ENCODE assay signal across 9 cellular contexts in genomic region chr15:79432345-79433311, GRCh38. TPM values are rescaled to one million over a fixed set of nuclear protein-coding genes. Genes with fewer than 3 reads are reported as not detected.
DNase-seq lines count a peak whose midpoint lies in the region; ATAC-seq, FAIRE-seq and TF ChIP-seq lines count a peak whose summit lies in the region.
"Had no signal": no experiment of that assay in that cellular context is flagged by ENCODE, and none has a peak within 500 bp of the region (broad histone marks: within the 10 kb centered on the region; RNA-seq: fewer than 3 reads in every experiment).

No MANE protein-coding gene starts in this region.

- H3K9me3 Mint-ChIP-seq in nephron = no peaks in the 10 kb centered on the region

- H3K27me3 ChIP-seq in AG04450 (ENCODE audit: control insufficient read depth, insufficient read depth, low read length) (peaks cover 36% of the 10 kb centered on the region), HUES6 (ENCODE audit: control insufficient read depth, insufficient read depth, low read length) (peaks cover 89% of the 10 kb centered on the region), H1 (replicated peaks in 1 of 4; ENCODE audit: control insufficient read depth in 3 of 4, extremely low read depth in 1 of 4, insufficient read depth in 3 of 4, low read length in 3 of 4) (peaks cover 34 to 58% (median 50%) of the 10 kb centered on the region in 4 experiments)

- WGBS in H1 (ENCODE audit: extremely low coverage in 1 of 2, insufficient coverage in 1 of 2, insufficient read length in 1 of 2, insufficient replicate concordance in 2 of 2, low coverage in 1 of 2, low lambda C conversion rate in 2 of 2, missing lambda C conversion rate in 1 of 2), 2 experiments = 3% methylated on average over 55 of the region's 86 CpGs; no CpG with 5 or more reads in 1 of the 2 experiments

- H3K27ac Mint-ChIP-seq in nephron = no peak overlapping the region

- H3K36me3 ChIP-seq in HUES6 (ENCODE audit: control insufficient read depth, insufficient read depth, low read length) (no peaks in the 10 kb centered on the region), H1 (ENCODE audit: control insufficient read depth in 2 of 4, insufficient read depth in 4 of 4, low read length in 3 of 4) (no peaks in the 10 kb centered on the region)

- no peak for TF ChIP-seq EP300 in H1 (IDR thresholded peaks at IDR 0.05; ENCODE audit: borderline replicate concordance in 1 of 2, low read depth in 2 of 2, low read length in 2 of 2)

- H3K18ac ChIP-seq in H1 (ENCODE audit: extremely low read depth, low read length) = no peak overlapping the region; the same call in 1 of the 2 replicates

- no peak overlapping the region for H4K91ac ChIP-seq in H1 (replicated peaks; ENCODE audit: insufficient read length, low read length)

- TF ChIP-seq CTCF in AG04450 (IDR thresholded peaks at IDR 0.05; ENCODE audit: low read depth, low read length) (no peak), H1 (IDR thresholded peaks at IDR 0.05; ENCODE audit: control extremely low read depth in 1 of 3, insufficient read depth in 1 of 3, low read depth in 1 of 3, low read length in 3 of 3) (no peak), nephron (IDR thresholded peaks at IDR 0.05; ENCODE audit: unreplicated experiment in 3 of 3) (peak in 1 of 3 experiments; percentile 0)

- no peak overlapping the region for H3K23ac ChIP-seq in H1 (ENCODE audit: insufficient read length)

- H3K9me3 ChIP-seq in AG04450 (ENCODE audit: control insufficient read depth, insufficient read depth, low read length) (no peaks in the 10 kb centered on the region; the same call in 1 of the 2 replicates), HUES6 (ENCODE audit: control insufficient read depth, insufficient read depth, low read depth, low read length) (no peaks in the 10 kb centered on the region), H1 (ENCODE audit: insufficient read depth in 2 of 2, low read depth in 1 of 2, low read length in 1 of 2) (no peaks in the 10 kb centered on the region)

- H2AK5ac ChIP-seq in H1 (ENCODE audit: low read depth, low read length) = no peak overlapping the region

- H3K9ac ChIP-seq in HUES6 (ENCODE audit: low read length) (peak overlapping the region; percentile 67), H1 (replicated peaks in 1 of 4; ENCODE audit: extremely low read depth in 1 of 4, low read depth in 3 of 4, low read length in 3 of 4) (no peak overlapping the region; a peak in 1 of 7 replicates)

- H4K20me1 ChIP-seq in H1 (replicated peaks in 1 of 2; ENCODE audit: control insufficient read depth in 1 of 2, insufficient read depth in 2 of 2, low read length in 2 of 2) = peaks cover 0 to 7% of the 10 kb centered on the region in 2 experiments

- H2AFZ ChIP-seq in H1 (ENCODE audit: low read length) = no peak overlapping the region

- H4K5ac ChIP-seq in H1 (ENCODE audit: insufficient read length, low read depth, low read length) = no peak overlapping the region

- peak overlapping the region; percentile 68 to 81 (median 74) for H3K4me3 Mint-ChIP-seq in nephron

- peak overlapping the region; percentile 92 to 98 for H3K4me2 ChIP-seq in H1 (ENCODE audit: insufficient read depth in 1 of 2, low read depth in 2 of 2, low read length in 2 of 2)

- CTCF ChIA-PET in AG04450 (lab: Charles Lee) = interaction anchor here (0.5 to 3.8 kb wide), 4 partner anchors 42 to 356 kb away, joined by 3 to 42 read pairs (median 4); no protein-coding TSS in a partner anchor
- CTCF ChIA-PET in H1 (lab: Charles Lee; ENCODE audit: partially characterized antibody) = interaction anchor here (0.6 to 5.4 kb wide), 17 partner anchors 9 to 224 kb away, joined by 3 to 45 read pairs (median 5); no protein-coding TSS in a partner anchor

- H3K14ac ChIP-seq in H1 (ENCODE audit: insufficient read length) = no peak overlapping the region

- H2BK15ac ChIP-seq in H1 (ENCODE audit: low read length) = no peak overlapping the region; the same call in 1 of the 2 replicates

- no peak for FAIRE-seq in H1 (lab: Jason Lieb, UNC)

- H3K23me2 ChIP-seq in H1 (ENCODE audit: low read depth, low read length) = peaks cover 27% of the 10 kb centered on the region

- no peak overlapping the region for H2BK5ac ChIP-seq in H1 (ENCODE audit: low read depth, low read length)

- POLR2A ChIA-PET in AG04450 (lab: Yijun Ruan, JAX) (no interaction called here), H1 (lab: Charles Lee; ENCODE audit: partially characterized antibody) (no interaction called here)

- H4K8ac ChIP-seq in H1 (ENCODE audit: extremely low read depth, insufficient read depth, low read length) = no peak overlapping the region

- no peak overlapping the region for H2BK12ac ChIP-seq in H1 (ENCODE audit: low read depth, low read length)

- H2BK20ac ChIP-seq in H1 (ENCODE audit: low read length) = no peak overlapping the region

- TF ChIP-seq RAD21 in H1 (IDR thresholded peaks at IDR 0.05 in 1 of 2, conservative IDR thresholded peaks at IDR 0.05 in 1 of 2; ENCODE audit: low read depth in 2 of 2, low read length in 2 of 2) = no peak

- no peaks in the 10 kb centered on the region for H3K79me2 ChIP-seq in H1 (ENCODE audit: control insufficient read depth in 1 of 2, insufficient read depth in 2 of 2, low read length in 2 of 2)

- no peak overlapping the region for H3K4ac ChIP-seq in H1 (replicated peaks; ENCODE audit: insufficient read length, low read depth, low read length)

- H2BK120ac ChIP-seq in H1 (replicated peaks; ENCODE audit: low read depth, low read length) = no peak overlapping the region

- no peaks in the 10 kb centered on the region for H3K79me1 ChIP-seq in H1 (ENCODE audit: low read depth, low read length)

- H3K27ac ChIP-seq in AG04450 (ENCODE audit: low read depth, low read length) = no peak overlapping the region
- no peak overlapping the region for H3K27ac ChIP-seq in HUES6 (ENCODE audit: low read depth, low read length)
- H3K27ac ChIP-seq in H1 (ENCODE audit: low read depth, low read length) = no peak overlapping the region

- H3K4me1 Mint-ChIP-seq in nephron = peaks cover 13% of the 10 kb centered on the region

- H3K4me3 ChIP-seq in AG04450 (ENCODE audit: low read depth, low read length) = peak overlapping the region; percentile 62
- peak overlapping the region; percentile 73 for H3K4me3 ChIP-seq in HUES6 (ENCODE audit: low read depth, low read length)
- peak overlapping the region; percentile 29 to 68 (median 46) for H3K4me3 ChIP-seq in H1 (ENCODE audit: extremely low read depth in 1 of 4, insufficient read depth in 2 of 4, low read depth in 3 of 4, low read length in 4 of 4)

- H3K27me3 Mint-ChIP-seq in nephron (ENCODE audit: low read depth) = peaks cover 88% of the 10 kb centered on the region

- no peak for ATAC-seq in HG03432 (IDR thresholded peaks at IDR 0.05; ENCODE audit: unreplicated experiment)
- no peak for ATAC-seq in GM21576 (IDR thresholded peaks at IDR 0.05; ENCODE audit: unreplicated experiment)

- H3K4me1 ChIP-seq in HUES6 (ENCODE audit: control insufficient read depth, insufficient read depth, low read length) (peaks cover 18% of the 10 kb centered on the region), H1 (replicated peaks in 1 of 4; ENCODE audit: control insufficient read depth in 3 of 4, insufficient read depth in 4 of 4, low read length in 3 of 4) (peaks cover 0 to 11% (median 6%) of the 10 kb centered on the region in 4 experiments; a peak in 6 of 7 replicates)

- DNase-seq in AG04450 (ENCODE audit: low read depth, low spot score) = no peak
- DNase-seq in H1 (ENCODE audit: low read depth in 1 of 2, low spot score in 2 of 2) = peak in 1 of 2 experiments; percentile 79
- no peak for DNase-seq in hippocampal formation (lab: John Stamatoyannopoulos, UW)
- no peak for DNase-seq in 8988T
- DNase-seq: stimulated activated CD4-positive, alpha-beta T cell treated with anti-CD3 and anti-CD28 coated beads, Interleukin-4, amount 100 ng/mL, for 4 hours had no signal

- H3K56ac ChIP-seq in H1 (replicated peaks; ENCODE audit: insufficient read length, low read depth, low read length) = no peak overlapping the region

- no peaks in the 10 kb centered on the region for H3K36me3 Mint-ChIP-seq in nephron (ENCODE audit: low read depth)

- no peak for TF ChIP-seq POLR2A in H1 (IDR thresholded peaks at IDR 0.05; ENCODE audit: control extremely low read depth in 1 of 2, low read depth in 2 of 2, low read length in 2 of 2)

TF ChIP-seq in H1, 55 proteins besides CTCF, POLR2A, EP300 and RAD21:
- TF ChIP-seq SIN3A (conservative IDR thresholded peaks at IDR 0.05 in 1 of 2, IDR thresholded peaks at IDR 0.05 in 1 of 2; ENCODE audit: low read depth in 1 of 2, low read length in 2 of 2) = 0 out of 4 replicates have a peak, but pooled peaks of 1 of the 2 experiments have one; percentile 34
- TF ChIP-seq TAF7 (optimal IDR thresholded peaks at IDR 0.05; ENCODE audit: borderline replicate concordance, low read depth, low read length) = no peak
- peak; percentile 90 for TF ChIP-seq EZH2 (IDR thresholded peaks at IDR 0.05; ENCODE audit: low read depth, low read length, severe bottlenecking)
- TF ChIP-seq TBP (IDR thresholded peaks at IDR 0.05; ENCODE audit: low read depth, low read length) = 0 out of 2 replicates have a peak, but pooled peaks have one; percentile 23
- peak; percentile 61 for TF ChIP-seq RNF2 (IDR thresholded peaks at IDR 0.05; ENCODE audit: borderline replicate concordance, low read depth, low read length, missing control alignments, poor library complexity, severe bottlenecking)
- TF ChIP-seq SUZ12 (IDR thresholded peaks at IDR 0.05; ENCODE audit: low read length) = peak; percentile 81
- no peak for TF ChIP-seq RFX5 (IDR thresholded peaks at IDR 0.05; ENCODE audit: borderline replicate concordance, low read depth, low read length)
- 0 out of 2 replicates have a peak, but pooled peaks have one; percentile 24 for TF ChIP-seq MAX (IDR thresholded peaks at IDR 0.05)
- no peak for TF ChIP-seq RXRA (IDR thresholded peaks at IDR 0.05; ENCODE audit: insufficient read depth, low read depth, low read length)
TF ChIP-seq in H1: peak in this region for 6.

RNA-seq across cellular contexts. Expression of gene MINAR1, which starts 0.5 kb away (rescaled TPM):
- 0.76 and 1.0 TPM in 2 replicates for polyA plus RNA-seq in AG04450 (2011; rRNA removed)
- polyA minus RNA-seq in AG04450 (2011; rRNA and poly(A)+ RNA removed) = 1.5 and 1.8 TPM in 2 replicates
- total RNA-seq in H1 (2021; fragmentation: NEBNext Ultra II Directional; extraction: Animal tissue kit (Norgen Biotek cat#: 25700)) = 0.59 and 0.67 TPM in 2 replicates
- polyA plus RNA-seq in H1 (2011; rRNA removed) = 0.17 and 0.19 TPM in 2 replicates
- polyA plus RNA-seq in H1 (2011; cell fraction: cytosol; rRNA removed) = 0.25 TPM
- polyA plus RNA-seq in H1 (2011; cell fraction: nucleus; rRNA removed) = 0.50 TPM
- polyA plus RNA-seq in H1 (2012, experiment 1 of 2) = 0.25 to 0.47 TPM (median 0.33 TPM) in 4 replicates
- polyA plus RNA-seq in H1 (2012, experiment 2 of 2) = 0.03 TPM
- 0.34 TPM for polyA plus RNA-seq in H1 (2013, experiment 1 of 2)
- polyA plus RNA-seq in H1 (2013, experiment 2 of 2) = 0.42 TPM
- polyA minus RNA-seq in H1 (2011; rRNA and poly(A)+ RNA removed) = 0.63 and 0.88 TPM in 2 replicates
- 0.44 TPM for polyA minus RNA-seq in H1 (2011; cell fraction: cytosol; rRNA and poly(A)+ RNA removed)
- 1.2 TPM for polyA minus RNA-seq in H1 (2011; cell fraction: nucleus; rRNA and poly(A)+ RNA removed)
